ENCODE assay signal across 28 cellular contexts in genomic region chr17:73616873-73617430, GRCh38. TPM values are rescaled to one million over a fixed set of nuclear protein-coding genes. Genes with fewer than 3 reads are reported as not detected.
DNase-seq lines count a peak whose midpoint lies in the region; ATAC-seq and TF ChIP-seq lines count a peak whose summit lies in the region.
"Had no signal": no experiment of that assay in that cellular context is flagged by ENCODE, and none has a peak within 500 bp of the region (broad histone marks: within the 10 kb centered on the region; RNA-seq: fewer than 3 reads in every experiment).

No MANE protein-coding gene starts in this region.

- H3K4me1 Mint-ChIP-seq in activated naive CD4-positive, alpha-beta T cell treated with anti-CD3 and anti-CD28 coated beads, Interleukin-2, amount 10 ng/mL, durations not matched to agents 7 days and 5 days = peaks cover 3% of the 10 kb centered on the region
- peaks cover 67% of the 10 kb centered on the region for H3K4me1 Mint-ChIP-seq in brain
- H3K4me1 Mint-ChIP-seq in stimulated activated memory B cell treated with anti-CD40 and anti-IgM and Interleukin-4, amounts not matched to agents 10 μg/mL and 1 μg/mL and 100 μg/mL, for 72 hours = peaks cover 40% of the 10 kb centered on the region
- H3K4me1 Mint-ChIP-seq in activated T-helper 2 cell treated with anti-CD3 and anti-CD28 coated beads, Interferon-gamma antibody, Interleukin-2, Interleukin-4, amounts not matched to agents 10 μg/mL and 5 μg/mL and 100 μg/mL, durations not matched to agents 14 hours and 24 hours and 36 hours (ENCODE audit: low read depth) = no peaks in the 10 kb centered on the region
- H3K4me1 Mint-ChIP-seq: activated CD4-positive, alpha-beta memory T cell treated with anti-CD3 and anti-CD28 coated beads, Interleukin-2, amount 10 ng/mL, durations not matched to agents 7 days and 5 days; activated T-helper 17 cell treated with anti-CD3 and anti-CD28 coated beads, Interleukin-2, amount 50 U/mL, for 72 hours; CD4-positive, alpha-beta memory T cell; central memory CD8-positive, alpha-beta T cell; natural killer cell had no signal

- H3K9me3 Mint-ChIP-seq in activated naive CD4-positive, alpha-beta T cell treated with anti-CD3 and anti-CD28 coated beads, Interleukin-2, amount 50 U/mL, for 72 hours = peaks cover 4 to 5% of the 10 kb centered on the region in 2 donors
- H3K9me3 Mint-ChIP-seq in activated naive CD4-positive, alpha-beta T cell treated with anti-CD3 and anti-CD28 coated beads, Interleukin-2, amount 10 ng/mL, durations not matched to agents 7 days and 5 days = peaks cover 11% of the 10 kb centered on the region
- H3K9me3 Mint-ChIP-seq in brain = peaks cover 6 to 38% (median 18%) of the 10 kb centered on the region in 5 experiments
- peaks cover 3% of the 10 kb centered on the region for H3K9me3 Mint-ChIP-seq in stimulated activated memory B cell treated with anti-CD40 and anti-IgM and Interleukin-4, amounts not matched to agents 10 μg/mL and 1 μg/mL and 100 μg/mL, for 72 hours
- H3K9me3 Mint-ChIP-seq in activated T-helper 2 cell treated with anti-CD3 and anti-CD28 coated beads, Interferon-gamma antibody, Interleukin-2, Interleukin-4, amounts not matched to agents 10 μg/mL and 5 μg/mL and 100 μg/mL, durations not matched to agents 14 hours and 24 hours and 36 hours = peaks cover 6% of the 10 kb centered on the region
- H3K9me3 Mint-ChIP-seq: activated CD4-positive, alpha-beta memory T cell treated with anti-CD3 and anti-CD28 coated beads, Interleukin-2, amount 10 ng/mL, durations not matched to agents 7 days and 5 days; central memory CD8-positive, alpha-beta T cell; natural killer cell had no signal

- no peak overlapping the region for H3K4me3 Mint-ChIP-seq in activated naive CD4-positive, alpha-beta T cell treated with anti-CD3 and anti-CD28 coated beads, Interleukin-2, amount 10 ng/mL, durations not matched to agents 7 days and 5 days
- H3K4me3 Mint-ChIP-seq in brain = peak overlapping the region in 2 of 5 experiments; percentile 12 to 47
- no peak overlapping the region for H3K4me3 Mint-ChIP-seq in stimulated activated memory B cell treated with anti-CD40 and anti-IgM and Interleukin-4, amounts not matched to agents 10 μg/mL and 1 μg/mL and 100 μg/mL, for 72 hours
- H3K4me3 Mint-ChIP-seq in activated T-helper 2 cell treated with anti-CD3 and anti-CD28 coated beads, Interferon-gamma antibody, Interleukin-2, Interleukin-4, amounts not matched to agents 10 μg/mL and 5 μg/mL and 100 μg/mL, durations not matched to agents 14 hours and 24 hours and 36 hours (ENCODE audit: low read depth) = no peak overlapping the region
- H3K4me3 Mint-ChIP-seq: activated CD4-positive, alpha-beta memory T cell treated with anti-CD3 and anti-CD28 coated beads, Interleukin-2, amount 10 ng/mL, durations not matched to agents 7 days and 5 days; activated naive CD8-positive, alpha-beta T cell; activated T-helper 17 cell treated with anti-CD3 and anti-CD28 coated beads, Interleukin-2, amount 50 U/mL, for 72 hours; CD4-positive, alpha-beta memory T cell; central memory CD8-positive, alpha-beta T cell; natural killer cell had no signal

- no peak overlapping the region for H3K4me3 ChIP-seq in mesodermal cell (ENCODE audit: extremely low read depth, insufficient read depth, low read length, poor library complexity, severe bottlenecking)
- H3K4me3 ChIP-seq: left lung, right lobe of liver, testis had no signal

- no peak for DNase-seq in activated naive CD4-positive, alpha-beta T cell treated with anti-CD3 and anti-CD28 coated beads, Interleukin-2, amount 50 U/mL, for 72 hours (ENCODE audit: low spot score in 2 of 2)
- DNase-seq in activated naive CD4-positive, alpha-beta T cell treated with anti-CD3 and anti-CD28 coated beads, Interleukin-2, amount 10 ng/mL, durations not matched to agents 7 days and 5 days = no peak
- no peak for DNase-seq in GM13977 (ENCODE audit: low spot score)
- DNase-seq in activated T-helper 2 cell treated with anti-CD3 and anti-CD28 coated beads, Interferon-gamma antibody, Interleukin-2, Interleukin-4, amounts not matched to agents 10 μg/mL and 5 μg/mL and 100 μg/mL, durations not matched to agents 14 hours and 24 hours and 36 hours (ENCODE audit: low spot score) = no peak
- no peak for DNase-seq in EL
- DNase-seq: 8988T; activated CD4-positive, alpha-beta memory T cell treated with anti-CD3 and anti-CD28 coated beads, Interleukin-2, amount 10 ng/mL, durations not matched to agents 7 days and 5 days; activated CD4-positive, alpha-beta T cell treated with anti-CD3 and anti-CD28 coated beads for 1 hour; aorta; CD4-positive, alpha-beta memory T cell; dermis blood vessel endothelial cell; left lung; natural killer cell; NCI-H1092; NCI-H187 treated with DMSO at 0.1 percent for 48 hours; NCI-H69; right lobe of liver; stimulated activated CD4-positive, alpha-beta T cell treated with anti-CD3 and anti-CD28 coated beads, Interleukin-12 subunit alpha, Interleukin-12 subunit beta, amount 100 ng/mL, for 4 hours; stimulated activated CD4-positive, alpha-beta T cell treated with anti-CD3 and anti-CD28 coated beads, Interleukin-4, amount 100 ng/mL, for 1 hour; testis had no signal

- peak overlapping the region; percentile 81 for H3K27ac ChIP-seq in mesodermal cell (ENCODE audit: low read depth, low read length, severe bottlenecking)
- H3K27ac ChIP-seq: left lung, right lobe of liver, RWPE1, testis had no signal

- H3K9me3 ChIP-seq in mesodermal cell (ENCODE audit: control insufficient read depth, low read length) = peaks cover 6% of the 10 kb centered on the region
- H3K9me3 ChIP-seq: left lung, right lobe of liver, testis had no signal

- ATAC-seq in activated naive CD4-positive, alpha-beta T cell treated with anti-CD3 and anti-CD28 coated beads, Interleukin-2, amount 50 U/mL, for 72 hours = no peak
- ATAC-seq in stimulated activated memory B cell treated with anti-CD40 and anti-IgM and Interleukin-4, amounts not matched to agents 10 μg/mL and 1 μg/mL and 100 μg/mL, for 72 hours = peak; percentile 31
- ATAC-seq: activated T-helper 17 cell treated with anti-CD3 and anti-CD28 coated beads, Interleukin-2, amount 50 U/mL, for 72 hours; natural killer cell; right lobe of liver had no signal

- in situ Hi-C loops in GM13977 (cut with MboI; ENCODE audit: low pct_unique_long_range_greater_than_20kb, low sequenced_read_pairs, unreplicated experiment) = no loop called here

- intact Hi-C loops in activated T-helper 2 cell treated with anti-CD3 and anti-CD28 coated beads, Interferon-gamma antibody, Interleukin-2, Interleukin-4, amounts not matched to agents 10 μg/mL and 5 μg/mL and 100 μg/mL, durations not matched to agents 14 hours and 24 hours and 36 hours (cut with micrococcal nuclease) = no loop called here

- CTCF ChIA-PET in activated naive CD4-positive, alpha-beta T cell treated with anti-CD3 and anti-CD28 coated beads, Interleukin-2, amount 10 ng/mL, durations not matched to agents 7 days and 5 days (lab: Charles Lee) = interaction anchor here (0.6 kb wide), 1 partner anchor 1217 kb away, joined by 3 read pairs; no protein-coding TSS in a partner anchor

- H3K36me3 ChIP-seq in mesodermal cell (ENCODE audit: control insufficient read depth, insufficient read depth, low read length) = no peaks in the 10 kb centered on the region
- H3K36me3 ChIP-seq: left lung, right lobe of liver had no signal

- WGBS in mesodermal cell (ENCODE audit: insufficient coverage in 2 of 2), 2 experiments = 64 to 78% methylated on average over 4 to 6 of the region's 8 CpGs

- peaks cover 4 to 8% of the 10 kb centered on the region in 2 donors for H3K36me3 Mint-ChIP-seq in activated naive CD4-positive, alpha-beta T cell treated with anti-CD3 and anti-CD28 coated beads, Interleukin-2, amount 50 U/mL, for 72 hours
- peaks cover 3% of the 10 kb centered on the region for H3K36me3 Mint-ChIP-seq in activated naive CD4-positive, alpha-beta T cell treated with anti-CD3 and anti-CD28 coated beads, Interleukin-2, amount 10 ng/mL, durations not matched to agents 7 days and 5 days
- H3K36me3 Mint-ChIP-seq in brain = peaks cover 38% of the 10 kb centered on the region
- peaks cover 9% of the 10 kb centered on the region for H3K36me3 Mint-ChIP-seq in stimulated activated memory B cell treated with anti-CD40 and anti-IgM and Interleukin-4, amounts not matched to agents 10 μg/mL and 1 μg/mL and 100 μg/mL, for 72 hours
- no peaks in the 10 kb centered on the region for H3K36me3 Mint-ChIP-seq in activated T-helper 2 cell treated with anti-CD3 and anti-CD28 coated beads, Interferon-gamma antibody, Interleukin-2, Interleukin-4, amounts not matched to agents 10 μg/mL and 5 μg/mL and 100 μg/mL, durations not matched to agents 14 hours and 24 hours and 36 hours (ENCODE audit: low read depth)
- H3K36me3 Mint-ChIP-seq: CD4-positive, alpha-beta memory T cell; natural killer cell had no signal

- H3K27me3 Mint-ChIP-seq in activated naive CD4-positive, alpha-beta T cell treated with anti-CD3 and anti-CD28 coated beads, Interleukin-2, amount 10 ng/mL, durations not matched to agents 7 days and 5 days = peaks cover 32% of the 10 kb centered on the region
- H3K27me3 Mint-ChIP-seq in brain = no peaks in the 10 kb centered on the region
- H3K27me3 Mint-ChIP-seq in stimulated activated memory B cell treated with anti-CD40 and anti-IgM and Interleukin-4, amounts not matched to agents 10 μg/mL and 1 μg/mL and 100 μg/mL, for 72 hours = no peaks in the 10 kb centered on the region
- H3K27me3 Mint-ChIP-seq in activated T-helper 2 cell treated with anti-CD3 and anti-CD28 coated beads, Interferon-gamma antibody, Interleukin-2, Interleukin-4, amounts not matched to agents 10 μg/mL and 5 μg/mL and 100 μg/mL, durations not matched to agents 14 hours and 24 hours and 36 hours (ENCODE audit: low read depth) = peaks cover 7% of the 10 kb centered on the region
- H3K27me3 Mint-ChIP-seq: activated naive CD8-positive, alpha-beta T cell; activated T-helper 17 cell treated with anti-CD3 and anti-CD28 coated beads, Interleukin-2, amount 50 U/mL, for 72 hours had no signal

- peaks cover 41% of the 10 kb centered on the region for H3K4me1 ChIP-seq in mesodermal cell (ENCODE audit: control insufficient read depth, insufficient read depth, low read length, poor library complexity, severe bottlenecking)
- H3K4me1 ChIP-seq: left lung, right lobe of liver, testis had no signal

- TF ChIP-seq CTCF in brain (conservative IDR thresholded peaks at IDR 0.05) = no peak
- TF ChIP-seq CTCF in GM13977 (IDR thresholded peaks at IDR 0.05; ENCODE audit: extremely low read depth, insufficient read depth, missing control alignments) = no peak

- H3K27ac Mint-ChIP-seq in activated naive CD4-positive, alpha-beta T cell treated with anti-CD3 and anti-CD28 coated beads, Interleukin-2, amount 50 U/mL, for 72 hours = peak overlapping the region; percentile 20 to 84
- H3K27ac Mint-ChIP-seq in activated naive CD4-positive, alpha-beta T cell treated with anti-CD3 and anti-CD28 coated beads, Interleukin-2, amount 10 ng/mL, durations not matched to agents 7 days and 5 days = no peak overlapping the region
- H3K27ac Mint-ChIP-seq in brain = peak overlapping the region in 4 of 5 experiments; percentile 82 to 97 (median 91)
- peak overlapping the region; percentile 10 for H3K27ac Mint-ChIP-seq in stimulated activated memory B cell treated with anti-CD40 and anti-IgM and Interleukin-4, amounts not matched to agents 10 μg/mL and 1 μg/mL and 100 μg/mL, for 72 hours
- no peak overlapping the region for H3K27ac Mint-ChIP-seq in activated T-helper 2 cell treated with anti-CD3 and anti-CD28 coated beads, Interferon-gamma antibody, Interleukin-2, Interleukin-4, amounts not matched to agents 10 μg/mL and 5 μg/mL and 100 μg/mL, durations not matched to agents 14 hours and 24 hours and 36 hours
- H3K27ac Mint-ChIP-seq: activated CD4-positive, alpha-beta memory T cell treated with anti-CD3 and anti-CD28 coated beads, Interleukin-2, amount 10 ng/mL, durations not matched to agents 7 days and 5 days; activated naive CD8-positive, alpha-beta T cell; activated T-helper 17 cell treated with anti-CD3 and anti-CD28 coated beads, Interleukin-2, amount 50 U/mL, for 72 hours; IgD-negative memory B cell; natural killer cell had no signal

RNA-seq across cellular contexts. Expression of gene SDK2, which starts 27.3 kb away (rescaled TPM):
- 1 to 10 TPM in 1 of 2 donors, under 1 TPM in 1; 0.66 to 1.5 TPM for total RNA-seq in activated naive CD4-positive, alpha-beta T cell treated with anti-CD3 and anti-CD28 coated beads, Interleukin-2, amount 50 U/mL, for 72 hours
- 11.0 TPM for polyA plus RNA-seq in brain (ENCODE audit: insufficient read depth, low read depth, low replicate concordance)
- 21.5 TPM for polyA plus RNA-seq in mesodermal cell (2013, experiment 1 of 2)
- 16.0 TPM for polyA plus RNA-seq in mesodermal cell (2013, experiment 2 of 2)
- total RNA-seq in activated T-helper 2 cell treated with anti-CD3 and anti-CD28 coated beads, Interferon-gamma antibody, Interleukin-2, Interleukin-4, amounts not matched to agents 10 μg/mL and 5 μg/mL and 100 μg/mL, durations not matched to agents 14 hours and 24 hours and 36 hours = 0.07 and 0.09 TPM in 2 replicates
- total RNA-seq: dermis blood vessel endothelial cell had no signal

Comparison
In these comparisons a context has a peak if more than half of its experiments do, and no peak if none do; other contexts are left out.
1. H3K27ac Mint-ChIP-seq: peak in activated naive CD4-positive, alpha-beta T cell treated with anti-CD3 and anti-CD28 coated beads, Interleukin-2, amount 50 U/mL, for 72 hours (2 of 2), brain (4 of 5) and stimulated activated memory B cell treated with anti-CD40 and anti-IgM and Interleukin-4, amounts not matched to agents 10 μg/mL and 1 μg/mL and 100 μg/mL, for 72 hours (single experiment); none in activated naive CD4-positive, alpha-beta T cell treated with anti-CD3 and anti-CD28 coated beads, Interleukin-2, amount 10 ng/mL, durations not matched to agents 7 days and 5 days (single experiment) and activated T-helper 2 cell treated with anti-CD3 and anti-CD28 coated beads, Interferon-gamma antibody, Interleukin-2, Interleukin-4, amounts not matched to agents 10 μg/mL and 5 μg/mL and 100 μg/mL, durations not matched to agents 14 hours and 24 hours and 36 hours (single experiment).